Comparison of ENCODE assay signal across 8 cellular contexts in genomic region chr13:57624565-57625435, GRCh38. TPM values are rescaled to one million over a fixed set of nuclear protein-coding genes. Genes with fewer than 3 reads are reported as not detected.
DNase-seq lines count a peak whose midpoint lies in the region; ATAC-seq and TF ChIP-seq lines count a peak whose summit lies in the region.

No MANE protein-coding gene starts in this region.

- DNase-seq in BE2C (peak; percentile 73), IMR-90 (peak; percentile 41), Panc1 (ENCODE audit: low read depth, low spot score) (no peak), midbrain (lab: John Stamatoyannopoulos, UW) (no peak)

- no peaks in the 10 kb centered on the region for H3K36me3 Mint-ChIP-seq in nephron (ENCODE audit: low read depth)

- H3K9me3 ChIP-seq in BE2C (no peaks in the 10 kb centered on the region), IMR-90 (ENCODE audit: control insufficient read depth, insufficient read depth, low read length) (no peaks in the 10 kb centered on the region), Panc1 (ENCODE audit: control insufficient read depth, insufficient read depth, low read depth, low read length) (no peaks in the 10 kb centered on the region), endocrine pancreas (ENCODE audit: control insufficient read depth, low read length) (no peaks in the 10 kb centered on the region)

- H3K4me3 ChIP-seq in BE2C (ENCODE audit: low read depth, low read length) (0 out of 2 replicates have a peak overlapping the region, but pooled peaks have one; percentile 14), IMR-90 (ENCODE audit: insufficient read depth, low read depth, low read length) (no peak overlapping the region), Panc1 (ENCODE audit: low read depth in 2 of 2, low read length in 2 of 2) (no peak overlapping the region), endocrine pancreas (ENCODE audit: control insufficient read depth, insufficient read depth, low read length) (peak overlapping the region; percentile 40)

- ATAC-seq in GM18870 (IDR thresholded peaks at IDR 0.05; ENCODE audit: unreplicated experiment) (peak; percentile 55), IMR-90 (ENCODE audit: low read depth) (no peak), Panc1 (0 out of 2 replicates have a peak, but pooled peaks have one; percentile 78), GM18502 (IDR thresholded peaks at IDR 0.05; ENCODE audit: poor library complexity, unreplicated experiment) (no peak)

- H4K91ac ChIP-seq in IMR-90 (ENCODE audit: insufficient read depth, low read depth, low read length) = no peak overlapping the region

- no peak overlapping the region for H4K8ac ChIP-seq in IMR-90 (ENCODE audit: low read depth in 2 of 2, low read length in 2 of 2)

- H3K27me3 Mint-ChIP-seq in nephron (ENCODE audit: low read depth) = peaks cover 14% of the 10 kb centered on the region

- H3K9me1 ChIP-seq in IMR-90 (ENCODE audit: insufficient read depth, low read length) = no peaks in the 10 kb centered on the region

- H3K4me1 Mint-ChIP-seq in nephron = peaks cover 2% of the 10 kb centered on the region

- TF ChIP-seq CTCF in BE2C (IDR thresholded peaks at IDR 0.05; ENCODE audit: low read depth, low read length) = peak; percentile 82
- peak; percentile 61 for TF ChIP-seq CTCF in IMR-90 (conservative IDR thresholded peaks at IDR 0.05; ENCODE audit: low read depth, low read length)
- peak; percentile 72 for TF ChIP-seq CTCF in Panc1 (IDR thresholded peaks at IDR 0.05)
- TF ChIP-seq CTCF in nephron (IDR thresholded peaks at IDR 0.05; ENCODE audit: unreplicated experiment in 3 of 3) = peak; percentile 84 to 91 (median 89)

- no peaks in the 10 kb centered on the region for H3K79me1 ChIP-seq in IMR-90 (ENCODE audit: low read depth in 1 of 2, low read length in 2 of 2)

- H3K27ac ChIP-seq in IMR-90 (ENCODE audit: insufficient read depth, low read length) = no peak overlapping the region
- H3K27ac ChIP-seq in Panc1 (ENCODE audit: low read length) = no peak overlapping the region

- H2AK9ac ChIP-seq in IMR-90 (replicated peaks; ENCODE audit: low read depth, low read length, poor library complexity) = no peak overlapping the region

- peaks cover 6% of the 10 kb centered on the region for H3K4me1 ChIP-seq in BE2C
- H3K4me1 ChIP-seq in IMR-90 (ENCODE audit: control insufficient read depth, insufficient read depth, low read length) = no peaks in the 10 kb centered on the region; the same call in 1 of the 2 replicates
- no peaks in the 10 kb centered on the region for H3K4me1 ChIP-seq in Panc1 (ENCODE audit: control insufficient read depth, insufficient read depth, low read length)
- peaks cover 4% of the 10 kb centered on the region for H3K4me1 ChIP-seq in endocrine pancreas (ENCODE audit: control insufficient read depth, insufficient read depth, low read length)

- TF ChIP-seq POLR2A in IMR-90 (IDR thresholded peaks at IDR 0.05; ENCODE audit: low read depth, low read length) = no peak

- no TSS peak for BruUV-seq in IMR-90 (replicated peaks; lab: Mats Ljungman, UMichigan)
- no TSS peak for BruUV-seq in Panc1 (replicated peaks; lab: Mats Ljungman, UMichigan)

- no peak overlapping the region for H2BK5ac ChIP-seq in IMR-90 (ENCODE audit: low read depth, low read length, poor library complexity, severe bottlenecking)

- peak overlapping the region in 1 of 3 experiments; percentile 20 for H3K4me3 Mint-ChIP-seq in nephron

- no peak overlapping the region for H3K4me2 ChIP-seq in IMR-90 (ENCODE audit: low read depth, low read length)

- H3K23ac ChIP-seq in IMR-90 (ENCODE audit: low read depth, low read length) = no peak overlapping the region

- no peaks in the 10 kb centered on the region for H3K36me3 ChIP-seq in BE2C
- H3K36me3 ChIP-seq in IMR-90 (ENCODE audit: control insufficient read depth, insufficient read depth, low read length) = no peaks in the 10 kb centered on the region
- H3K36me3 ChIP-seq in Panc1 (ENCODE audit: control insufficient read depth, insufficient read depth, low read length) = no peaks in the 10 kb centered on the region
- no peaks in the 10 kb centered on the region for H3K36me3 ChIP-seq in endocrine pancreas (ENCODE audit: control insufficient read depth, insufficient read depth, low read length)

- intact Hi-C loops in IMR-90 (cut with micrococcal nuclease) = loop anchor here (1.0 to 10.0 kb wide), 2 partner anchors 1340 to 1694 kb away; no protein-coding TSS in a partner anchor
- intact Hi-C loops in Panc1 (cut with micrococcal nuclease; ENCODE audit: unreplicated experiment) = loop anchor here (5.0 kb wide), 1 partner anchor 1693 kb away; no protein-coding TSS in a partner anchor

- H2BK120ac ChIP-seq in IMR-90 (ENCODE audit: low read depth, low read length) = no peak overlapping the region

- 0% methylated on average over 1 of the region's 5 CpGs; no CpG with 5 or more reads in 1 of the 2 experiments for WGBS in IMR-90 (ENCODE audit: extremely low coverage in 2 of 2, insufficient read length in 1 of 2), 2 experiments

- in situ Hi-C loops in IMR-90 (cut with MboI; ENCODE audit: low sequenced_read_pairs) (loop anchor here (25.0 kb wide), 1 partner anchor 1688 kb away; no protein-coding TSS in a partner anchor), Panc1 (cut with HindIII; ENCODE audit: low pct_unique_long_range_greater_than_20kb, low sequenced_read_pairs) (no loop called here)

- H4K5ac ChIP-seq in IMR-90 (ENCODE audit: low read depth, low read length) = no peak overlapping the region

- H3K9ac ChIP-seq in IMR-90 (ENCODE audit: low read depth, low read length) (no peak overlapping the region), endocrine pancreas (ENCODE audit: control insufficient read depth, insufficient read depth, low read length) (no peak overlapping the region)

- no peak overlapping the region for H2AFZ ChIP-seq in IMR-90 (replicated peaks; ENCODE audit: low read length, poor library complexity)

- dilution Hi-C loops in IMR-90 (cut with HindIII; ENCODE audit: low sequenced_read_pairs, unreplicated experiment) = no loop called here

- H3K14ac ChIP-seq in IMR-90 (replicated peaks; ENCODE audit: low read depth, low read length) = no peak overlapping the region

- no peak overlapping the region for H2BK15ac ChIP-seq in IMR-90 (ENCODE audit: low read depth, low read length)

- H2AK5ac ChIP-seq in IMR-90 (ENCODE audit: low read depth, low read length) = no peak overlapping the region

- CTCF ChIA-PET in IMR-90 (lab: Yijun Ruan, JAX) (interaction anchor here (0.6 to 1.5 kb wide), 9 partner anchors 9 to 1700 kb away, joined by 3 to 6 read pairs (median 4); no protein-coding TSS in a partner anchor), Panc1 (lab: Charles Lee) (interaction anchor here (0.7 kb wide), 1 partner anchor 1603 kb away, joined by 3 read pairs; no protein-coding TSS in a partner anchor)

- TF ChIP-seq RAD21 in IMR-90 (IDR thresholded peaks at IDR 0.05; ENCODE audit: low read length) = peak; percentile 36

- H3K56ac ChIP-seq in IMR-90 (ENCODE audit: extremely low read depth, insufficient read depth, low read length) = no peak overlapping the region

- no peak overlapping the region for H2BK20ac ChIP-seq in IMR-90 (ENCODE audit: low read depth, low read length)

- H4K20me1 ChIP-seq in IMR-90 (ENCODE audit: insufficient read depth, low read length) = no peaks in the 10 kb centered on the region

- H3K18ac ChIP-seq in IMR-90 (ENCODE audit: low read depth, low read length) = no peak overlapping the region

- no peak overlapping the region for H3K4ac ChIP-seq in IMR-90 (ENCODE audit: low read depth, low read length)

- no peak overlapping the region for H3K27ac Mint-ChIP-seq in nephron

- H3K27me3 ChIP-seq in BE2C (no peaks in the 10 kb centered on the region), IMR-90 (ENCODE audit: control insufficient read depth, insufficient read depth, low read length) (peaks cover 8% of the 10 kb centered on the region), Panc1 (ENCODE audit: control insufficient read depth, insufficient read depth, low read length) (peaks cover 3% of the 10 kb centered on the region; the same call in 1 of the 2 replicates), endocrine pancreas (ENCODE audit: control insufficient read depth, insufficient read depth, low read length) (no peaks in the 10 kb centered on the region)

- POLR2A ChIA-PET in IMR-90 (lab: Charles Lee; ENCODE audit: unreplicated experiment) (no interaction called here), Panc1 (lab: Charles Lee) (no interaction called here)

- no peaks in the 10 kb centered on the region for H3K9me3 Mint-ChIP-seq in nephron

TF ChIP-seq in IMR-90, 13 proteins besides CTCF, POLR2A, EP300 and RAD21 (continues in another document):
- no peak for TF ChIP-seq ELK1 (IDR thresholded peaks at IDR 0.05; ENCODE audit: borderline replicate concordance, low read depth, low read length)
- TF ChIP-seq SMC3 (IDR thresholded peaks at IDR 0.05; ENCODE audit: low read depth, low read length) = peak; percentile 40; the same call in 1 of the 2 replicates
- no peak for TF ChIP-seq FOS (IDR thresholded peaks at IDR 0.05; ENCODE audit: low read depth, low read length)
- no peak for TF ChIP-seq USF2 (IDR thresholded peaks at IDR 0.05; ENCODE audit: low read depth, low read length)
- no peak for TF ChIP-seq MXI1 (IDR thresholded peaks at IDR 0.05; ENCODE audit: borderline replicate concordance, low read depth, low read length)
- no peak for TF ChIP-seq BHLHE40 (IDR thresholded peaks at IDR 0.05; ENCODE audit: low read depth, low read length)
- TF ChIP-seq RCOR1 (IDR thresholded peaks at IDR 0.05; ENCODE audit: insufficient replicate concordance, low read length) = no peak

RNA-seq across cellular contexts. Expression of gene PCDH17, which starts 6.7 kb away (rescaled TPM):
- 7.1 TPM for polyA plus RNA-seq in BE2C (2012; ENCODE audit: insufficient read depth, insufficient read length, low read depth)
- under 0.01 TPM in 1 of 2 replicates, not detected in the other for total RNA-seq in IMR-90 (2012; rRNA removed)
- not detected in 2 replicates for polyA plus RNA-seq in IMR-90 (2012; rRNA removed)
- polyA plus RNA-seq in IMR-90 (2012; cell fraction: cytosol; rRNA removed) = not detected in 2 replicates
- polyA plus RNA-seq in IMR-90 (2012; cell fraction: nucleus; rRNA removed; ENCODE audit: low replicate concordance) = not detected in 2 replicates
- 0.26 TPM for total RNA-seq in Panc1 (2021; ENCODE audit: unreplicated experiment)
- polyA plus RNA-seq in Panc1 (2012; ENCODE audit: insufficient read length) = 0.21 TPM

Comparison
In these comparisons a context has a peak if more than half of its experiments do, and no peak if none do; other contexts are left out.
1. DNase-seq: peak in BE2C (single experiment) and IMR-90 (single experiment); none in Panc1 (single experiment) and midbrain (single experiment).
2. H3K4me3 ChIP-seq: peak in BE2C (single experiment) and endocrine pancreas (single experiment); none in IMR-90 (single experiment) and Panc1 (0 of 2).
3. ATAC-seq: peak in GM18870 (single experiment) and Panc1 (single experiment); none in IMR-90 (single experiment) and GM18502 (single experiment).
4. Peak in every context shown above with its lines, with median percentiles within 50 percentile points of each other: CTCF ChIP-seq.